In genomic region chr5:143265995-143266394, GRCh38 we compare ENCODE assay signal across 9 cellular contexts.
"Had no signal": no experiment of that assay in that cellular context is flagged by ENCODE, and none has a peak within 500 bp of the region (broad histone marks: within the 10 kb centered on the region; RNA-seq: fewer than 3 reads in every experiment).

No MANE protein-coding gene starts in this region.

- H3K27ac ChIP-seq: GM23248, HL-60 had no signal

- H3K4me1 ChIP-seq: HAP-1 had no signal

- H3K27ac Mint-ChIP-seq: IgD-negative memory B cell had no signal

- ATAC-seq: HCT116, HepG2 had no signal

- H3K27me3 Mint-ChIP-seq: IgD-negative memory B cell had no signal

- H2AFZ ChIP-seq: GM23248 had no signal

- H3K36me3 Mint-ChIP-seq: IgD-negative memory B cell had no signal

- H3K36me3 ChIP-seq: HAP-1 had no signal

- DNase-seq: GM23248, GOT3, H7, KG1 had no signal

- H3K4me1 Mint-ChIP-seq: IgD-negative memory B cell had no signal

- H3K4me3 ChIP-seq: GM23248, HAP-1 had no signal

- H3K4me3 Mint-ChIP-seq: IgD-negative memory B cell had no signal

- H3K9me3 ChIP-seq: HAP-1 had no signal

- H3K9ac ChIP-seq: GM23248 had no signal

- FAIRE-seq: HepG2 had no signal
